13 cellular contexts compared by ENCODE assay signal in the genomic region with DNA sequence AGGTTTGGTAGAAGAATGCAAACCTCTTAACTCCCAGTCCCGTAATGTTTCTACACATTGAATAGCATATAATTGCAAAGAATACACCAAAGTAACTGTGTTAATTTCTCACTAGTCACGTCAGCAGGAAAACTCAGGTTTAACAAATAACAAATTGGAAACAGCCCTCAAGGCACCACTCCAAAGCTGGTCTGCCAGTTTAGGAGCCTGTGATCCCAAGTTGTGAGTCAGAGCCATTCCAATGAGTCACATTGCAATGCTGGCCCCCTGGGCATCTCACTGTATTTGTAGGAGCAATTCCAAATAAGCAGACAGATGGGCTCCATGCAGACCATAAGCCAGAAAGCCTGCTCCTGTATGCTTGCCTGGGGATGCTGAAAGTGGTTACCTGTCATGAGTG.
DNase-seq lines count a peak whose midpoint lies in the region; ATAC-seq, FAIRE-seq and TF ChIP-seq lines count a peak whose summit lies in the region.
"Had no signal": no experiment of that assay in that cellular context is flagged by ENCODE, and none has a peak within 500 bp of the region (broad histone marks: within the 10 kb centered on the region; RNA-seq: fewer than 3 reads in every experiment).

No MANE protein-coding gene starts in this region.

- no peaks in the 10 kb centered on the region for H3K27me3 ChIP-seq in RWPE2 (ENCODE audit: insufficient read depth, poor library complexity, severe bottlenecking)
- H3K27me3 ChIP-seq: stomach had no signal

- POLR2A ChIA-PET in WTC11 (lab: Charles Lee) = no interaction called here

- peak overlapping the region; percentile 54 for H3K27ac ChIP-seq in RWPE2 (ENCODE audit: poor library complexity, severe bottlenecking)
- H3K27ac ChIP-seq: stomach had no signal

- FAIRE-seq in GM12892 (lab: Jason Lieb, UNC) = no peak
- FAIRE-seq: endometrium had no signal

- TF ChIP-seq POLR2A in GM12892 (IDR thresholded peaks at IDR 0.05; ENCODE audit: low read depth, low read length) = no peak

- no peaks in the 10 kb centered on the region for H3K9me3 Mint-ChIP-seq in WTC11
- H3K9me3 Mint-ChIP-seq: activated naive CD4-positive, alpha-beta T cell treated with anti-CD3 and anti-CD28 coated beads for 36 hours; mesothelial cell of epicardium had no signal

- no peaks in the 10 kb centered on the region for H3K9me3 ChIP-seq in RWPE2 (ENCODE audit: severe bottlenecking)
- H3K9me3 ChIP-seq: stomach had no signal

- H3K27ac Mint-ChIP-seq in WTC11 = no peak overlapping the region
- H3K27ac Mint-ChIP-seq: activated naive CD4-positive, alpha-beta T cell treated with anti-CD3 and anti-CD28 coated beads for 36 hours; mesothelial cell of epicardium had no signal

- no peaks in the 10 kb centered on the region for H3K27me3 Mint-ChIP-seq in WTC11 (ENCODE audit: low read depth)

- H3K4me3 ChIP-seq in RWPE2 (ENCODE audit: severe bottlenecking) = no peak overlapping the region
- no peak overlapping the region for H3K4me3 ChIP-seq in fibroblast of pulmonary artery (replicated peaks; ENCODE audit: low read depth, low read length)
- H3K4me3 ChIP-seq in skeletal muscle cell (ENCODE audit: low read depth, low read length) = no peak overlapping the region
- H3K4me3 ChIP-seq: stomach had no signal

- H3K4me1 ChIP-seq in RWPE2 (ENCODE audit: insufficient read depth, poor library complexity, severe bottlenecking) = peaks cover 28% of the 10 kb centered on the region

- DNase-seq in GM03348 (ENCODE audit: low spot score) (peak; percentile 60), RWPE2 (ENCODE audit: low spot score) (peak; percentile 83), fibroblast of pulmonary artery (ENCODE audit: low read depth) (peak; percentile 77), skeletal muscle cell (ENCODE audit: low read depth) (peak; percentile 89), GM12892 (ENCODE audit: insufficient read length) (no peak), WTC11 (ENCODE audit: low spot score) (no peak)
- DNase-seq: activated CD4-positive, alpha-beta T cell treated with anti-CD3 and anti-CD28 coated beads for 1 hour; activated naive CD4-positive, alpha-beta T cell treated with anti-CD3 and anti-CD28 coated beads for 36 hours; stomach had no signal

- ATAC-seq in RWPE2 (ENCODE audit: low read depth) (peak; percentile 98), GM21528 (IDR thresholded peaks at IDR 0.05; ENCODE audit: low FRiP score, unreplicated experiment) (no peak), GM19455 (IDR thresholded peaks at IDR 0.05; ENCODE audit: unreplicated experiment) (no peak), WTC11 (no peak)

- no peak for TF ChIP-seq CTCF in RWPE2 (IDR thresholded peaks at IDR 0.05; ENCODE audit: poor library complexity, severe bottlenecking)
- TF ChIP-seq CTCF in fibroblast of pulmonary artery (IDR thresholded peaks at IDR 0.05; ENCODE audit: low read length, missing control alignments) = no peak
- TF ChIP-seq CTCF in WTC11 (IDR thresholded peaks at IDR 0.05) = no peak

- no peak overlapping the region for H3K4me3 Mint-ChIP-seq in WTC11
- H3K4me3 Mint-ChIP-seq: activated naive CD4-positive, alpha-beta T cell treated with anti-CD3 and anti-CD28 coated beads for 36 hours; mesothelial cell of epicardium had no signal

- no peaks in the 10 kb centered on the region for H3K36me3 ChIP-seq in RWPE2 (ENCODE audit: low read depth)
- H3K36me3 ChIP-seq: stomach had no signal

- H3K36me3 Mint-ChIP-seq in WTC11 = no peaks in the 10 kb centered on the region
- H3K36me3 Mint-ChIP-seq: mesothelial cell of epicardium had no signal

- CTCF ChIA-PET in WTC11 (lab: Charles Lee) = no interaction called here

- no peaks in the 10 kb centered on the region for H3K4me1 Mint-ChIP-seq in WTC11

TF ChIP-seq in WTC11, 78 proteins besides CTCF, POLR2A, EP300 and RAD21:
- TF ChIP-seq, protein P1, sequence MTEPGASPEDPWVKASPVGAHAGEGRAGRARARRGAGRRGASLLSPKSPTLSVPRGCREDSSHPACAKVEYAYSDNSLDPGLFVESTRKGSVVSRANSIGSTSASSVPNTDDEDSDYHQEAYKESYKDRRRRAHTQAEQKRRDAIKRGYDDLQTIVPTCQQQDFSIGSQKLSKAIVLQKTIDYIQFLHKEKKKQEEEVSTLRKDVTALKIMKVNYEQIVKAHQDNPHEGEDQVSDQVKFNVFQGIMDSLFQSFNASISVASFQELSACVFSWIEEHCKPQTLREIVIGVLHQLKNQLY (CRISPR knock-in tag; IDR thresholded peaks at IDR 0.05) = no peak
- TF ChIP-seq, protein P2, sequence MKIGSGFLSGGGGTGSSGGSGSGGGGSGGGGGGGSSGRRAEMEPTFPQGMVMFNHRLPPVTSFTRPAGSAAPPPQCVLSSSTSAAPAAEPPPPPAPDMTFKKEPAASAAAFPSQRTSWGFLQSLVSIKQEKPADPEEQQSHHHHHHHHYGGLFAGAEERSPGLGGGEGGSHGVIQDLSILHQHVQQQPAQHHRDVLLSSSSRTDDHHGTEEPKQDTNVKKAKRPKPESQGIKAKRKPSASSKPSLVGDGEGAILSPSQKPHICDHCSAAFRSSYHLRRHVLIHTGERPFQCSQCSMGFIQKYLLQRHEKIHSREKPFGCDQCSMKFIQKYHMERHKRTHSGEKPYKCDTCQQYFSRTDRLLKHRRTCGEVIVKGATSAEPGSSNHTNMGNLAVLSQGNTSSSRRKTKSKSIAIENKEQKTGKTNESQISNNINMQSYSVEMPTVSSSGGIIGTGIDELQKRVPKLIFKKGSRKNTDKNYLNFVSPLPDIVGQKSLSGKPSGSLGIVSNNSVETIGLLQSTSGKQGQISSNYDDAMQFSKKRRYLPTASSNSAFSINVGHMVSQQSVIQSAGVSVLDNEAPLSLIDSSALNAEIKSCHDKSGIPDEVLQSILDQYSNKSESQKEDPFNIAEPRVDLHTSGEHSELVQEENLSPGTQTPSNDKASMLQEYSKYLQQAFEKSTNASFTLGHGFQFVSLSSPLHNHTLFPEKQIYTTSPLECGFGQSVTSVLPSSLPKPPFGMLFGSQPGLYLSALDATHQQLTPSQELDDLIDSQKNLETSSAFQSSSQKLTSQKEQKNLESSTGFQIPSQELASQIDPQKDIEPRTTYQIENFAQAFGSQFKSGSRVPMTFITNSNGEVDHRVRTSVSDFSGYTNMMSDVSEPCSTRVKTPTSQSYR (CRISPR knock-in tag; IDR thresholded peaks at IDR 0.05) = no peak
- TF ChIP-seq JUN (CRISPR knock-in tag; IDR thresholded peaks at IDR 0.05) (no peak), JAZF1 (CRISPR knock-in tag; IDR thresholded peaks at IDR 0.05) (no peak), AFF4 (CRISPR knock-in tag; IDR thresholded peaks at IDR 0.05; ENCODE audit: borderline replicate concordance) (no peak), KAT7 (CRISPR knock-in tag; IDR thresholded peaks at IDR 0.05; ENCODE audit: borderline replicate concordance) (no peak), PREB (CRISPR knock-in tag; IDR thresholded peaks at IDR 0.05; ENCODE audit: borderline replicate concordance) (no peak)

Comparison
In these comparisons a context has a peak if more than half of its experiments do, and no peak if none do; other contexts are left out.
1. DNase-seq: peak in GM03348 (single experiment), RWPE2 (single experiment), fibroblast of pulmonary artery (single experiment) and skeletal muscle cell (single experiment); none in GM12892 (single experiment) and WTC11 (single experiment).